Comparison of ENCODE assay signal across 18 cellular contexts in the genomic region with DNA sequence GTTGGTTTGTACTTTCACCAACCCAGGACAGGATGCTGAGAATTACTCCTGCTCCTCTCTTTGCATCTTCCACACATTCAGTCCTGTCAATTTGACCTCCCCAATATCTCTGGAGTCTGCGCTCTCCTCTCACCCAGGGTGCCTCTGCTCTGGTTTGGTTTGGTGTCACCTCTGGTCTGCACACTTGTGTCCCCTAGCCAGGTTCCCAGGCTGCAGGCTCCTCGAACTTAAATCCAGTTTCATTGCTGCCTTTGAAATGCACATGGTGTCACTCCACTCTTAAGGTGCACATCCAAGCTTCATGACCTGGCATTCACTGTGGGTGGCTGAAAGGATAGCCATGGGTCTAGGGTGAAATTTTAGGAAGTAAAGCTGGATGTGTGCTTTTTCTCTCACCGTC.
DNase-seq lines count a peak whose midpoint lies in the region; ATAC-seq and TF ChIP-seq lines count a peak whose summit lies in the region.
"Had no signal": no experiment of that assay in that cellular context is flagged by ENCODE, and none has a peak within 500 bp of the region (broad histone marks: within the 10 kb centered on the region; RNA-seq: fewer than 3 reads in every experiment).

No MANE protein-coding gene starts in this region.

- H3K4me3 Mint-ChIP-seq in activated T-helper 2 cell treated with anti-CD3 and anti-CD28 coated beads, Interferon-gamma antibody, Interleukin-2, Interleukin-4, amounts not matched to agents 10 μg/mL and 5 μg/mL and 100 μg/mL, durations not matched to agents 14 hours and 24 hours and 36 hours (ENCODE audit: low read depth) = no peak overlapping the region
- peak overlapping the region in 2 of 10 donors; percentile 34 to 54 for H3K4me3 Mint-ChIP-seq in naive thymus-derived CD4-positive, alpha-beta T cell
- H3K4me3 Mint-ChIP-seq in type B pancreatic cell = no peak overlapping the region

- intact Hi-C loops in cardiac septum (cut with DNase I) (no loop called here), left ventricle myocardium superior (cut with micrococcal nuclease) (no loop called here)
- intact Hi-C loops in activated T-helper 2 cell treated with anti-CD3 and anti-CD28 coated beads, Interferon-gamma antibody, Interleukin-2, Interleukin-4, amounts not matched to agents 10 μg/mL and 5 μg/mL and 100 μg/mL, durations not matched to agents 14 hours and 24 hours and 36 hours (cut with micrococcal nuclease) = no loop called here
- intact Hi-C loops in naive thymus-derived CD4-positive, alpha-beta T cell (cut with micrococcal nuclease) = loop anchor here (10.0 kb wide), 2 partner anchors 889 to 1019 kb away; no protein-coding TSS in a partner anchor

- no peak overlapping the region for H3K27ac Mint-ChIP-seq in activated T-helper 2 cell treated with anti-CD3 and anti-CD28 coated beads, Interferon-gamma antibody, Interleukin-2, Interleukin-4, amounts not matched to agents 10 μg/mL and 5 μg/mL and 100 μg/mL, durations not matched to agents 14 hours and 24 hours and 36 hours
- H3K27ac Mint-ChIP-seq in naive thymus-derived CD4-positive, alpha-beta T cell = peak overlapping the region in 6 of 9 donors; percentile 4 to 65 (median 43)
- no peak overlapping the region for H3K27ac Mint-ChIP-seq in type B pancreatic cell

- no peak for ATAC-seq in left ventricle myocardium superior
- ATAC-seq in naive thymus-derived CD4-positive, alpha-beta T cell = no peak
- ATAC-seq: A549, HepG2, Panc1 had no signal

- no peaks in the 10 kb centered on the region for H3K36me3 Mint-ChIP-seq in activated T-helper 2 cell treated with anti-CD3 and anti-CD28 coated beads, Interferon-gamma antibody, Interleukin-2, Interleukin-4, amounts not matched to agents 10 μg/mL and 5 μg/mL and 100 μg/mL, durations not matched to agents 14 hours and 24 hours and 36 hours (ENCODE audit: low read depth)
- no peaks in the 10 kb centered on the region for H3K36me3 Mint-ChIP-seq in naive thymus-derived CD4-positive, alpha-beta T cell
- no peaks in the 10 kb centered on the region for H3K36me3 Mint-ChIP-seq in type B pancreatic cell

- H3K79me2 ChIP-seq in osteoblast (ENCODE audit: insufficient read depth, low read length) = no peaks in the 10 kb centered on the region

- no peaks in the 10 kb centered on the region for H3K9me3 ChIP-seq in naive thymus-derived CD4-positive, alpha-beta T cell (ENCODE audit: control insufficient read depth in 2 of 3, low read length in 3 of 3)
- H3K9me3 ChIP-seq in osteoblast (ENCODE audit: low read depth, low read length) = no peaks in the 10 kb centered on the region
- H3K9me3 ChIP-seq: A549 had no signal

- no peak overlapping the region for H3K27ac ChIP-seq in naive thymus-derived CD4-positive, alpha-beta T cell (ENCODE audit: low read depth, low read length)
- no peak overlapping the region for H3K27ac ChIP-seq in osteoblast (ENCODE audit: low read depth, low read length)
- H3K27ac ChIP-seq: BLaER1 treated with 17β-estradiol and CSF1 and Interleukin-3, amounts not matched to agents 10 nM and 100 nM; KMS-11 had no signal

- no peak overlapping the region for H3K4me3 ChIP-seq in naive thymus-derived CD4-positive, alpha-beta T cell (ENCODE audit: low read length)
- H3K4me3 ChIP-seq in osteoblast (ENCODE audit: insufficient read depth, low read length) = no peak overlapping the region
- H3K4me3 ChIP-seq: A549; BLaER1 treated with 17β-estradiol and CSF1 and Interleukin-3, amounts not matched to agents 10 nM and 100 nM had no signal

- H4K20me1 ChIP-seq in osteoblast (ENCODE audit: insufficient read depth, low read length) = no peaks in the 10 kb centered on the region
- H4K20me1 ChIP-seq: BLaER1 treated with 17β-estradiol and CSF1 and Interleukin-3, amounts not matched to agents 10 nM and 100 nM had no signal

- CTCF ChIA-PET in naive thymus-derived CD4-positive, alpha-beta T cell (lab: Charles Lee) = interaction anchor here (1.1 kb wide), 1 partner anchor 12 kb away, joined by 3 read pairs; no protein-coding TSS in a partner anchor

- H3K4me2 ChIP-seq in osteoblast (ENCODE audit: insufficient read depth, low read length) = no peak overlapping the region
- H3K4me2 ChIP-seq: A549; BLaER1 treated with 17β-estradiol and CSF1 and Interleukin-3, amounts not matched to agents 10 nM and 100 nM; KMS-11 had no signal

- H3K4me1 Mint-ChIP-seq in activated T-helper 2 cell treated with anti-CD3 and anti-CD28 coated beads, Interferon-gamma antibody, Interleukin-2, Interleukin-4, amounts not matched to agents 10 μg/mL and 5 μg/mL and 100 μg/mL, durations not matched to agents 14 hours and 24 hours and 36 hours (ENCODE audit: low read depth) = peaks cover 15% of the 10 kb centered on the region
- H3K4me1 Mint-ChIP-seq in naive thymus-derived CD4-positive, alpha-beta T cell = peaks cover 6 to 28% (median 15%) of the 10 kb centered on the region in 7 donors
- peaks cover 20% of the 10 kb centered on the region for H3K4me1 Mint-ChIP-seq in type B pancreatic cell (ENCODE audit: unreplicated experiment)

- H3K36me3 ChIP-seq in naive thymus-derived CD4-positive, alpha-beta T cell (ENCODE audit: control insufficient read depth in 2 of 3, insufficient read depth in 3 of 3, low read length in 3 of 3) = peaks cover 0 to 3% (median 0%) of the 10 kb centered on the region in 3 experiments
- no peaks in the 10 kb centered on the region for H3K36me3 ChIP-seq in osteoblast (ENCODE audit: insufficient read depth, low read length)
- H3K36me3 ChIP-seq: BLaER1 treated with 17β-estradiol and CSF1 and Interleukin-3, amounts not matched to agents 10 nM and 100 nM had no signal

- no peaks in the 10 kb centered on the region for H3K27me3 ChIP-seq in naive thymus-derived CD4-positive, alpha-beta T cell (ENCODE audit: control insufficient read depth in 2 of 2, insufficient read depth in 2 of 2, low read length in 2 of 2)
- H3K27me3 ChIP-seq in osteoblast (ENCODE audit: insufficient read depth, low read length) = no peaks in the 10 kb centered on the region
- H3K27me3 ChIP-seq: BLaER1 treated with 17β-estradiol and CSF1 and Interleukin-3, amounts not matched to agents 10 nM and 100 nM had no signal

- TF ChIP-seq CTCF in type B pancreatic cell (conservative IDR thresholded peaks at IDR 0.05) = no peak
- no peak for TF ChIP-seq CTCF in osteoblast (IDR thresholded peaks at IDR 0.05; ENCODE audit: extremely low read depth, low read depth, low read length)

- POLR2A ChIA-PET in naive thymus-derived CD4-positive, alpha-beta T cell (lab: Charles Lee) = no interaction called here

- no peak overlapping the region for H2AFZ ChIP-seq in osteoblast (ENCODE audit: low read length)

- DNase-seq in cardiac septum (ENCODE audit: low spot score) (peak; percentile 53), left ventricle myocardium superior (no peak), type B pancreatic cell (ENCODE audit: extremely low spot score, unreplicated experiment) (peak; percentile 36), T-helper 1 cell (no peak), NCI-H2029 treated with DMSO at 0.1 percent for 48 hours (lab: John Stamatoyannopoulos, UW) (no peak), osteoblast (ENCODE audit: insufficient read length, low spot score, missing footprints) (no peak)
- DNase-seq in activated T-helper 2 cell treated with anti-CD3 and anti-CD28 coated beads, Interferon-gamma antibody, Interleukin-2, Interleukin-4, amounts not matched to agents 10 μg/mL and 5 μg/mL and 100 μg/mL, durations not matched to agents 14 hours and 24 hours and 36 hours (ENCODE audit: low spot score) = peak; percentile 7
- DNase-seq in naive thymus-derived CD4-positive, alpha-beta T cell = peak in 1 of 9 donors; percentile 18
- DNase-seq: GOT3, NCI-H1436 treated with DMSO at 0.1 percent for 48 hours, NCI-H2081 treated with DMSO at 0.1 percent for 48 hours, NCI-H510A, NCI-H82 had no signal

- H3K4me1 ChIP-seq in naive thymus-derived CD4-positive, alpha-beta T cell (ENCODE audit: control insufficient read depth in 2 of 2, insufficient read depth in 2 of 2, low read length in 2 of 2) = peaks cover 10 to 11% of the 10 kb centered on the region in 2 donors
- peaks cover 11% of the 10 kb centered on the region for H3K4me1 ChIP-seq in osteoblast (ENCODE audit: insufficient read depth, low read length)

- H3K27me3 Mint-ChIP-seq in activated T-helper 2 cell treated with anti-CD3 and anti-CD28 coated beads, Interferon-gamma antibody, Interleukin-2, Interleukin-4, amounts not matched to agents 10 μg/mL and 5 μg/mL and 100 μg/mL, durations not matched to agents 14 hours and 24 hours and 36 hours (ENCODE audit: low read depth) = peaks cover 27% of the 10 kb centered on the region
- peaks cover 0 to 33% (median 0%) of the 10 kb centered on the region in 5 donors for H3K27me3 Mint-ChIP-seq in naive thymus-derived CD4-positive, alpha-beta T cell
- H3K27me3 Mint-ChIP-seq in type B pancreatic cell = peaks cover 4% of the 10 kb centered on the region

- peaks cover 5% of the 10 kb centered on the region for H3K9me3 Mint-ChIP-seq in activated T-helper 2 cell treated with anti-CD3 and anti-CD28 coated beads, Interferon-gamma antibody, Interleukin-2, Interleukin-4, amounts not matched to agents 10 μg/mL and 5 μg/mL and 100 μg/mL, durations not matched to agents 14 hours and 24 hours and 36 hours
- peaks cover 0 to 2% (median 0%) of the 10 kb centered on the region in 11 donors for H3K9me3 Mint-ChIP-seq in naive thymus-derived CD4-positive, alpha-beta T cell
- H3K9me3 Mint-ChIP-seq in type B pancreatic cell = peaks cover 10% of the 10 kb centered on the region

Comparison
In these comparisons a context has a peak if more than half of its experiments do, and no peak if none do; other contexts are left out.
1. DNase-seq: peak in cardiac septum (single experiment), activated T-helper 2 cell treated with anti-CD3 and anti-CD28 coated beads, Interferon-gamma antibody, Interleukin-2, Interleukin-4, amounts not matched to agents 10 μg/mL and 5 μg/mL and 100 μg/mL, durations not matched to agents 14 hours and 24 hours and 36 hours (single experiment) and type B pancreatic cell (single experiment); none in left ventricle myocardium superior (single experiment), T-helper 1 cell (0 of 5), NCI-H2029 treated with DMSO at 0.1 percent for 48 hours (single experiment) and osteoblast (single experiment).
2. H3K27ac Mint-ChIP-seq: peak in naive thymus-derived CD4-positive, alpha-beta T cell (6 of 9); none in activated T-helper 2 cell treated with anti-CD3 and anti-CD28 coated beads, Interferon-gamma antibody, Interleukin-2, Interleukin-4, amounts not matched to agents 10 μg/mL and 5 μg/mL and 100 μg/mL, durations not matched to agents 14 hours and 24 hours and 36 hours (single experiment) and type B pancreatic cell (single experiment).
3. intact Hi-C loops: an anchor here in naive thymus-derived CD4-positive, alpha-beta T cell (10.0 kb wide); none called in cardiac septum, left ventricle myocardium superior and activated T-helper 2 cell treated with anti-CD3 and anti-CD28 coated beads, Interferon-gamma antibody, Interleukin-2, Interleukin-4, amounts not matched to agents 10 μg/mL and 5 μg/mL and 100 μg/mL, durations not matched to agents 14 hours and 24 hours and 36 hours.